Comparison of ENCODE assay signal across 15 cellular contexts in the genomic region with DNA sequence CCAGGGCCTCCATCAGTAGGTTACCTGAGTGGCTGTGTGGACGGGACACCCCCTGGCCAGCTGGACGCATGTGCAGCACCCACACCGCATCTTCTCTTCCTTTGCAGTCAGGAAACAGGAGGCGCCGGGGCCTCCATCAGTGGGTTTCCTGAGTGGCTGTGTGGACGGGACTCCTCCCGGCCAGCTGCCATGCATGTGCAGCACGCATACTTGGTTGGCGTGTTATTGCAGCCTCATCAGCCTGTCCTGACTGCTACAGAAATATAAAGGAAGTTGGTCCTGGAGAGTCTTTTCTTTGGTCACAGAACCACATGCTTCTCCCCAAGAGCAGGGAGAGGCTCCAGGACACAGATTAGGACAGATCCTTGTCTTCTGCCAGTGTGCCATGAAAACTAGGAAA.
"Had no signal": no experiment of that assay in that cellular context is flagged by ENCODE, and none has a peak within 500 bp of the region (broad histone marks: within the 10 kb centered on the region; RNA-seq: fewer than 3 reads in every experiment).

No MANE protein-coding gene starts in this region.

- H3K4me3 ChIP-seq: left lung, lower lobe of right lung, psoas muscle, right lobe of liver, tibial artery, upper lobe of left lung, uterus had no signal

- H3K4me1 ChIP-seq: left lung, lower lobe of right lung, psoas muscle, right lobe of liver, tibial artery, uterus had no signal

- H3K36me3 ChIP-seq: left lung, lower lobe of right lung, neutrophil, right lobe of liver, tibial artery, upper lobe of left lung, uterus had no signal

- H3K9me3 ChIP-seq: left lung, lower lobe of right lung, neutrophil, psoas muscle, right lobe of liver, tibial artery, upper lobe of left lung, uterus had no signal

- DNase-seq: foreskin melanocyte; hippocampal formation; kidney glomerular epithelial cell; left lung; lower lobe of right lung; psoas muscle; retina; right lobe of liver; stimulated activated CD4-positive, alpha-beta T cell treated with anti-CD3 and anti-CD28 coated beads, Interleukin-4, amount 100 ng/mL, for 1 hour; stimulated activated CD8-positive, alpha-beta memory T cell treated with anti-CD3 and anti-CD28 coated beads, Interleukin-4, amount 100 ng/mL, for 48 hours; tibial artery; upper lobe of left lung; uterus had no signal

- H3K27me3 ChIP-seq: right lobe of liver, tibial artery, upper lobe of left lung, uterus had no signal

- ATAC-seq: left lung; lower lobe of right lung; psoas muscle; right lobe of liver; stimulated activated effector memory CD8-positive, alpha-beta T cell treated with anti-CD3 and anti-CD28 coated beads, Interleukin-12 subunit alpha, Interleukin-12 subunit beta, amount 100 ng/mL, for 72 hours had no signal

- H3K27ac ChIP-seq: left lung, lower lobe of right lung, neutrophil, psoas muscle, right lobe of liver, tibial artery, upper lobe of left lung, uterus had no signal
